In genomic region chr6:159422041-159422984, GRCh38 we compare ENCODE assay signal across 27 cellular contexts.
DNase-seq lines count a peak whose midpoint lies in the region; ATAC-seq, FAIRE-seq and TF ChIP-seq lines count a peak whose summit lies in the region.
"Had no signal": no experiment of that assay in that cellular context is flagged by ENCODE, and none has a peak within 500 bp of the region (broad histone marks: within the 10 kb centered on the region; RNA-seq: fewer than 3 reads in every experiment).

No MANE protein-coding gene starts in this region.

- WGBS in endodermal cell (ENCODE audit: insufficient coverage in 1 of 2, insufficient read length in 1 of 2), 2 experiments = 81 to 85% methylated on average over 10 to 20 of the region's 20 CpGs
- no CpG with 5 or more reads among the region's 20 CpGs for WGBS in mesendoderm (ENCODE audit: extremely low coverage, insufficient coverage, low lambda C conversion rate)

- H2BK120ac ChIP-seq in mesendoderm (ENCODE audit: low read depth, low read length) = no peak overlapping the region

- H3K18ac ChIP-seq in mesendoderm (ENCODE audit: low read length) = no peak overlapping the region

- H3K36me3 ChIP-seq in endodermal cell (ENCODE audit: control insufficient read depth, insufficient read depth, low read length) (no peaks in the 10 kb centered on the region), mesendoderm (ENCODE audit: control insufficient read depth, insufficient read depth, low read length) (no peaks in the 10 kb centered on the region)
- H3K36me3 ChIP-seq: MG63 had no signal

- H3K4me1 ChIP-seq in endodermal cell (ENCODE audit: control insufficient read depth, insufficient read depth, low read length) (no peaks in the 10 kb centered on the region), mesendoderm (ENCODE audit: control insufficient read depth, low read depth, low read length) (no peaks in the 10 kb centered on the region)

- H3K4me3 ChIP-seq in endodermal cell (ENCODE audit: low read length) = no peak overlapping the region
- H3K4me3 ChIP-seq in mesendoderm (ENCODE audit: low read length) = no peak overlapping the region
- H3K4me3 ChIP-seq: dorsolateral prefrontal cortex, MG63 had no signal

- no peaks in the 10 kb centered on the region for H3K79me1 ChIP-seq in mesendoderm (ENCODE audit: low read length)

- peaks cover 7% of the 10 kb centered on the region for H3K4me1 Mint-ChIP-seq in endodermal cell
- H3K4me1 Mint-ChIP-seq in WTC11 = peaks cover 5% of the 10 kb centered on the region
- H3K4me1 Mint-ChIP-seq: nephron, T-helper 17 cell had no signal

- H3K9ac ChIP-seq in endodermal cell (ENCODE audit: extremely low read depth, low read length, poor library complexity, severe bottlenecking) = no peak overlapping the region
- H3K9ac ChIP-seq in mesendoderm (ENCODE audit: low read length) = no peak overlapping the region

- H2AK5ac ChIP-seq in mesendoderm (ENCODE audit: low read length) = no peak overlapping the region

- no peak for TF ChIP-seq CTCF in endodermal cell (conservative IDR thresholded peaks at IDR 0.05)
- no peak for TF ChIP-seq CTCF in WTC11 (IDR thresholded peaks at IDR 0.05)

- no peak overlapping the region for H3K56ac ChIP-seq in mesendoderm (ENCODE audit: low read length)

- H3K27ac ChIP-seq in endodermal cell (ENCODE audit: low read depth, low read length) (peak overlapping the region; percentile 89), mesendoderm (ENCODE audit: low read depth, low read length) (no peak overlapping the region)
- H3K27ac ChIP-seq: dorsolateral prefrontal cortex, epithelial cell of prostate, VCaP had no signal

- CTCF ChIA-PET in WTC11 (lab: Charles Lee) = interaction anchor here (0.7 kb wide), 1 partner anchor 248 kb away, joined by 3 read pairs; no protein-coding TSS in a partner anchor

- H3K36me3 Mint-ChIP-seq in endodermal cell (ENCODE audit: low read depth) = no peaks in the 10 kb centered on the region
- H3K36me3 Mint-ChIP-seq in WTC11 = no peaks in the 10 kb centered on the region
- H3K36me3 Mint-ChIP-seq: type B pancreatic cell had no signal

- H3K4me3 Mint-ChIP-seq in endodermal cell (no peak overlapping the region), WTC11 (no peak overlapping the region)
- H3K4me3 Mint-ChIP-seq: nephron; stimulated activated naive CD8-positive, alpha-beta T cell treated with anti-CD3 and anti-CD28 coated beads, Interleukin-15, Interleukin-2, amounts not matched to agents 100 ng/mL and 50 ng/mL, for 24 hours; T-helper 17 cell; type B pancreatic cell had no signal

- no peak overlapping the region for H3K27ac Mint-ChIP-seq in endodermal cell
- H3K27ac Mint-ChIP-seq in WTC11 = no peak overlapping the region; the same call in 1 of the 2 replicates
- H3K27ac Mint-ChIP-seq: nephron; progenitor cell of endocrine pancreas; stimulated activated naive CD8-positive, alpha-beta T cell treated with anti-CD3 and anti-CD28 coated beads, Interleukin-15, Interleukin-2, amounts not matched to agents 100 ng/mL and 50 ng/mL, for 24 hours; T-helper 17 cell; type B pancreatic cell had no signal

- H3K79me2 ChIP-seq in mesendoderm (ENCODE audit: control insufficient read depth, insufficient read depth, low read length) = no peaks in the 10 kb centered on the region

- H4K8ac ChIP-seq in mesendoderm (ENCODE audit: low read depth, low read length) = no peak overlapping the region

- no peak overlapping the region for H2BK5ac ChIP-seq in mesendoderm (ENCODE audit: low read length)

- FAIRE-seq in urothelium cell line (lab: Jason Lieb, UNC) = no peak
- FAIRE-seq: frontal cortex, small intestine had no signal

- H3K27me3 Mint-ChIP-seq in endodermal cell (ENCODE audit: insufficient read depth) (no peaks in the 10 kb centered on the region), WTC11 (ENCODE audit: low read depth) (no peaks in the 10 kb centered on the region; the same call in 1 of the 2 replicates)
- H3K27me3 Mint-ChIP-seq: type B pancreatic cell had no signal

- H3K9me3 ChIP-seq in endodermal cell (ENCODE audit: control insufficient read depth, low read length) = peaks cover 28% of the 10 kb centered on the region
- H3K9me3 ChIP-seq: MG63 had no signal

- no peak overlapping the region for H3K23ac ChIP-seq in mesendoderm (ENCODE audit: low read length)

- no peak overlapping the region for H3K4me2 ChIP-seq in mesendoderm (ENCODE audit: low read length)

- no peak overlapping the region for H2BK15ac ChIP-seq in mesendoderm (replicated peaks; ENCODE audit: low read depth)

- POLR2A ChIA-PET in WTC11 (lab: Charles Lee) = no interaction called here

- DNase-seq in RPMI7951 (ENCODE audit: low read depth) (peak; percentile 91), endodermal cell (no peak), mesendoderm (peak; percentile 10), urothelium cell line (ENCODE audit: low spot score) (peak; percentile 36), LoVo (ENCODE audit: low spot score) (no peak), C1 segment of cervical spinal cord (lab: John Stamatoyannopoulos, UW) (no peak), WTC11 (ENCODE audit: low spot score) (no peak)
- DNase-seq: activated CD4-positive, alpha-beta T cell treated with anti-CD3 and anti-CD28 coated beads, Interleukin-2, amount 50 U/mL, for 4 hours; activated effector memory CD4-positive, alpha-beta T cell treated with Interleukin-2 at 50 U/mL for 16 hours; AML-193; COR-L47; DND-41; dorsolateral prefrontal cortex; MG63; NCI-H1436 treated with DMSO at 0.1 percent for 48 hours; NCI-H2171; NCI-H69; small intestine; stimulated activated CD4-positive, alpha-beta T cell treated with anti-CD3 and anti-CD28 coated beads, Interleukin-2, amount 100 ng/mL, for 48 hours; T-helper 17 cell had no signal

- H3K9me3 Mint-ChIP-seq in endodermal cell (no peaks in the 10 kb centered on the region), WTC11 (peaks cover 12% of the 10 kb centered on the region)
- H3K9me3 Mint-ChIP-seq: stimulated activated naive CD8-positive, alpha-beta T cell treated with anti-CD3 and anti-CD28 coated beads, Interleukin-15, Interleukin-2, amounts not matched to agents 100 ng/mL and 50 ng/mL, for 24 hours; type B pancreatic cell had no signal

- no peak overlapping the region for H4K5ac ChIP-seq in mesendoderm (ENCODE audit: low read length)

- H3K4ac ChIP-seq in mesendoderm (ENCODE audit: low read depth, low read length) = no peak overlapping the region

- H3K27me3 ChIP-seq in endodermal cell (ENCODE audit: control insufficient read depth, insufficient read depth, low read length, poor library complexity, severe bottlenecking) (no peaks in the 10 kb centered on the region), mesendoderm (ENCODE audit: insufficient read depth, low read length, poor library complexity) (no peaks in the 10 kb centered on the region)
- H3K27me3 ChIP-seq: MG63 had no signal

- ATAC-seq in WTC11 = no peak
- ATAC-seq: T-helper 17 cell had no signal

TF ChIP-seq in WTC11, 78 proteins besides CTCF, POLR2A, EP300 and RAD21 (continues in another document):
- TF ChIP-seq ZSCAN18 (CRISPR knock-in tag; IDR thresholded peaks at IDR 0.05) (no peak), TEAD4 (CRISPR knock-in tag; IDR thresholded peaks at IDR 0.05) (no peak), ELF4 (CRISPR knock-in tag; IDR thresholded peaks at IDR 0.05; ENCODE audit: low read depth) (no peak), CREM (CRISPR knock-in tag; IDR thresholded peaks at IDR 0.05) (no peak), JUN (CRISPR knock-in tag; IDR thresholded peaks at IDR 0.05) (no peak), NFE2L1 (CRISPR knock-in tag; IDR thresholded peaks at IDR 0.05) (no peak), TP53 (CRISPR knock-in tag; IDR thresholded peaks at IDR 0.05) (no peak), MYBL2 (CRISPR knock-in tag; IDR thresholded peaks at IDR 0.05) (no peak), ZNF425 (CRISPR knock-in tag; conservative IDR thresholded peaks at IDR 0.05) (no peak), SMAD4 (CRISPR knock-in tag; IDR thresholded peaks at IDR 0.05) (no peak)

Comparison
In these comparisons a context has a peak if more than half of its experiments do, and no peak if none do; other contexts are left out.
1. DNase-seq: peak in RPMI7951 (single experiment), mesendoderm (single experiment) and urothelium cell line (single experiment); none in endodermal cell (single experiment), LoVo (single experiment), C1 segment of cervical spinal cord (0 of 14) and WTC11 (single experiment).